19 cellular contexts compared by ENCODE assay signal in genomic region chr2:173326806-173327205, GRCh38.
"Had no signal": no experiment of that assay in that cellular context is flagged by ENCODE, and none has a peak within 500 bp of the region (broad histone marks: within the 10 kb centered on the region; RNA-seq: fewer than 3 reads in every experiment).

No MANE protein-coding gene starts in this region.

- H3K4me2 ChIP-seq: hepatocyte had no signal

- H3K27me3 ChIP-seq: cardiac muscle cell, hepatocyte, pancreas had no signal

- H3K4me1 Mint-ChIP-seq: mesothelial cell of epicardium; neural crest cell; stimulated activated naive CD8-positive, alpha-beta T cell treated with anti-CD3 and anti-CD28 coated beads, Interleukin-15, amount 100 ng/mL, for 72 hours had no signal

- H3K36me3 ChIP-seq: cardiac muscle cell, pancreas, thoracic aorta had no signal

- H3K4me3 Mint-ChIP-seq: activated naive CD8-positive, alpha-beta T cell; activated T-cell treated with anti-CD3 and anti-CD28 coated beads, Interleukin-2, amount 50 U/mL, for 24 hours; mesothelial cell of epicardium; neural crest cell; stimulated activated naive CD8-positive, alpha-beta T cell treated with anti-CD3 and anti-CD28 coated beads, Interleukin-15, amount 100 ng/mL, for 72 hours; T-helper 2 cell treated with Interferon-gamma antibody and Interleukin-4, amounts not matched to agents 5 μg/mL and 100 μg/mL, for 36 hours had no signal

- H3K4me1 ChIP-seq: pancreas had no signal

- H3K27ac ChIP-seq: cardiac muscle cell, hepatocyte, pancreas, thoracic aorta had no signal

- FAIRE-seq: colon, kidney, pancreas, urothelium cell line had no signal

- H3K27ac Mint-ChIP-seq: activated naive CD8-positive, alpha-beta T cell; activated T-cell treated with anti-CD3 and anti-CD28 coated beads, Interleukin-2, amount 50 U/mL, for 24 hours; mesothelial cell of epicardium; stimulated activated naive CD8-positive, alpha-beta T cell treated with anti-CD3 and anti-CD28 coated beads, Interleukin-15, amount 100 ng/mL, for 72 hours; T-helper 2 cell treated with Interferon-gamma antibody and Interleukin-4, amounts not matched to agents 5 μg/mL and 100 μg/mL, for 36 hours had no signal

- DNase-seq: activated CD4-positive, alpha-beta T cell treated with anti-CD3 and anti-CD28 coated beads, Interleukin-2, amount 50 U/mL, for 4 hours; activated effector memory CD4-positive, alpha-beta T cell treated with Interleukin-2 at 50 U/mL for 16 hours; activated T-cell treated with anti-CD3 and anti-CD28 coated beads, Interleukin-2, amount 50 U/mL, for 24 hours; anterior cingulate cortex; kidney; pancreas; stimulated activated CD4-positive, alpha-beta T cell treated with anti-CD3 and anti-CD28 coated beads, Interleukin-15, amount 100 ng/mL, for 24 hours; stimulated activated CD4-positive, alpha-beta T cell treated with anti-CD3 and anti-CD28 coated beads, Interleukin-4, amount 100 ng/mL, for 4 hours; stimulated activated naive CD8-positive, alpha-beta T cell treated with anti-CD3 and anti-CD28 coated beads, Interleukin-15, amount 100 ng/mL, for 72 hours had no signal

- H3K79me2 ChIP-seq: hepatocyte had no signal

- H3K4me3 ChIP-seq: cardiac muscle cell, hepatocyte, pancreas, thoracic aorta had no signal

- ATAC-seq: activated CD4-positive, CD25-positive, alpha-beta regulatory T cell treated with anti-CD3 and anti-CD28 coated beads, Interleukin-2, amount 50 U/mL, for 24 hours; pancreas; stimulated activated naive CD8-positive, alpha-beta T cell treated with anti-CD3 and anti-CD28 coated beads, Interleukin-15, amount 100 ng/mL, for 72 hours had no signal

- H2AFZ ChIP-seq: hepatocyte had no signal

- H3K9me3 ChIP-seq: pancreas had no signal
